13 cellular contexts compared by ENCODE assay signal in genomic region chr2:236744316-236745105, GRCh38.
DNase-seq lines count a peak whose midpoint lies in the region; ATAC-seq, FAIRE-seq and TF ChIP-seq lines count a peak whose summit lies in the region.
"Had no signal": no experiment of that assay in that cellular context is flagged by ENCODE, and none has a peak within 500 bp of the region (broad histone marks: within the 10 kb centered on the region; RNA-seq: fewer than 3 reads in every experiment).

No MANE protein-coding gene starts in this region.

- H3K27me3 Mint-ChIP-seq in osteocyte (ENCODE audit: unreplicated experiment) = no peaks in the 10 kb centered on the region

- POLR2A ChIA-PET in BJ (lab: Charles Lee) = interaction anchor here (0.6 kb wide), 2 partner anchors 98 to 256 kb away, joined by 3 to 12 read pairs; no protein-coding TSS in a partner anchor
- POLR2A ChIA-PET in endothelial cell of umbilical vein (lab: Charles Lee) = no interaction called here

- no peaks in the 10 kb centered on the region for H3K9me1 ChIP-seq in endothelial cell of umbilical vein (replicated peaks; ENCODE audit: control insufficient read depth, extremely low read depth, insufficient read depth, low read length)

- intact Hi-C loops in endothelial cell of umbilical vein (cut with micrococcal nuclease) = loop anchor here (5.0 kb wide), 1 partner anchor 143 kb away; no protein-coding TSS in a partner anchor

- peak; percentile 98 for DNase-seq in BJ (ENCODE audit: low read depth)
- peak; percentile 52 for DNase-seq in NOMO-1 treated with DMSO at 0.1 percent for 48 hours (lab: John Stamatoyannopoulos, UW; ENCODE audit: unreplicated experiment)
- no peak for DNase-seq in endothelial cell of umbilical vein (ENCODE audit: low read depth, low spot score)
- no peak for DNase-seq in osteocyte (ENCODE audit: extremely low spot score, unreplicated experiment)
- no peak for DNase-seq in NCI-H2081 treated with DMSO at 0.1 percent for 48 hours (lab: John Stamatoyannopoulos, UW)
- no peak for DNase-seq in DMS79 (lab: John Stamatoyannopoulos, UW)
- DNase-seq: activated CD4-positive, alpha-beta T cell treated with anti-CD3 and anti-CD28 coated beads, Interleukin-2, amount 50 U/mL, for 48 hours; Karpas-422; NCI-H446 treated with DMSO at 0.1 percent for 48 hours had no signal

- dilution Hi-C loops in endothelial cell of umbilical vein (cut with MboI; ENCODE audit: extremely low pct_ligation_motif_present, low sequenced_read_pairs) = no loop called here

- no peaks in the 10 kb centered on the region for H3K9me3 ChIP-seq in endothelial cell of umbilical vein (replicated peaks; ENCODE audit: control insufficient read depth, insufficient read depth, low read length)

- no TSS peak for BruUV-seq in endothelial cell of umbilical vein (replicated peaks; lab: Mats Ljungman, UMichigan)

- no peaks in the 10 kb centered on the region for H3K36me3 ChIP-seq in BJ (ENCODE audit: control insufficient read depth, insufficient read depth, low read length)
- no peaks in the 10 kb centered on the region for H3K36me3 ChIP-seq in endothelial cell of umbilical vein (ENCODE audit: control insufficient read depth in 2 of 2, extremely low read depth in 1 of 2, insufficient read depth in 2 of 2, low read length in 2 of 2)

- peak overlapping the region; percentile 92 for H3K27ac Mint-ChIP-seq in osteocyte (ENCODE audit: unreplicated experiment)
- H3K27ac Mint-ChIP-seq: stimulated activated memory B cell treated with anti-CD40 and anti-IgM and Interleukin-4, amounts not matched to agents 10 μg/mL and 1 μg/mL and 100 μg/mL, for 72 hours had no signal

- no peaks in the 10 kb centered on the region for H3K79me2 ChIP-seq in endothelial cell of umbilical vein (ENCODE audit: control insufficient read depth, insufficient read depth, low read length)

- H3K4me2 ChIP-seq in endothelial cell of umbilical vein (ENCODE audit: insufficient read depth, low read length) = no peak overlapping the region

- peak; percentile 33 for FAIRE-seq in endothelial cell of umbilical vein (lab: Jason Lieb, UNC)
- FAIRE-seq: frontal cortex had no signal

- H3K27me3 ChIP-seq in BJ (ENCODE audit: control insufficient read depth, insufficient read depth, low read length) (peaks cover 14% of the 10 kb centered on the region), endothelial cell of umbilical vein (ENCODE audit: control insufficient read depth in 2 of 2, insufficient read depth in 2 of 2, low read length in 2 of 2) (no peaks in the 10 kb centered on the region)

- H3K36me3 Mint-ChIP-seq in osteocyte (ENCODE audit: unreplicated experiment) = no peaks in the 10 kb centered on the region
- H3K36me3 Mint-ChIP-seq: stimulated activated memory B cell treated with anti-CD40 and anti-IgM and Interleukin-4, amounts not matched to agents 10 μg/mL and 1 μg/mL and 100 μg/mL, for 72 hours had no signal

- peaks cover 15% of the 10 kb centered on the region for H3K4me1 ChIP-seq in endothelial cell of umbilical vein (ENCODE audit: control insufficient read depth, extremely low read depth, insufficient read depth, low read length)

- H3K9ac ChIP-seq in endothelial cell of umbilical vein (replicated peaks; ENCODE audit: extremely low read depth, insufficient read depth, low read length) = no peak overlapping the region

- TF ChIP-seq POLR2A in endothelial cell of umbilical vein (IDR thresholded peaks at IDR 0.05; ENCODE audit: low read depth, low read length) = no peak

- no peak for ATAC-seq in HG02885 (IDR thresholded peaks at IDR 0.05; ENCODE audit: poor library complexity, unreplicated experiment)
- ATAC-seq in GM21381 (IDR thresholded peaks at IDR 0.05; ENCODE audit: unreplicated experiment) = no peak
- ATAC-seq: stimulated activated memory B cell treated with anti-CD40 and anti-IgM and Interleukin-4, amounts not matched to agents 10 μg/mL and 1 μg/mL and 100 μg/mL, for 72 hours had no signal

- H3K4me3 ChIP-seq in BJ (ENCODE audit: low read depth, low read length) = no peak overlapping the region
- no peak overlapping the region for H3K4me3 ChIP-seq in endothelial cell of umbilical vein (replicated peaks in 1 of 3; ENCODE audit: insufficient read depth in 1 of 3, low read depth in 1 of 3, low read length in 3 of 3)

- H3K4me1 Mint-ChIP-seq in osteocyte (ENCODE audit: unreplicated experiment) = peaks cover 90% of the 10 kb centered on the region
- H3K4me1 Mint-ChIP-seq: stimulated activated memory B cell treated with anti-CD40 and anti-IgM and Interleukin-4, amounts not matched to agents 10 μg/mL and 1 μg/mL and 100 μg/mL, for 72 hours had no signal

- TF ChIP-seq CTCF in BJ (IDR thresholded peaks at IDR 0.05; ENCODE audit: insufficient read depth, low read depth, low read length) = no peak
- TF ChIP-seq CTCF in endothelial cell of umbilical vein (IDR thresholded peaks at IDR 0.05; ENCODE audit: extremely low read depth in 1 of 2, insufficient read depth in 1 of 2, low read depth in 1 of 2, low read length in 2 of 2) = no peak
- no peak for TF ChIP-seq CTCF in osteocyte (IDR thresholded peaks at IDR 0.05)

- CTCF ChIA-PET in BJ (lab: Yijun Ruan, JAX) (interaction anchor here (1.0 to 2.5 kb wide), 6 partner anchors 12 to 281 kb away, joined by 3 to 7 read pairs (median 4); partner anchors contain the start of gene ACKR3), endothelial cell of umbilical vein (lab: Charles Lee) (interaction anchor here (0.8 to 1.7 kb wide), 3 partner anchors 9 to 283 kb away, joined by 3 to 5 read pairs (median 5); no protein-coding TSS in a partner anchor)

- H3K4me3 Mint-ChIP-seq in osteocyte (ENCODE audit: unreplicated experiment) = no peak overlapping the region
- H3K4me3 Mint-ChIP-seq: stimulated activated memory B cell treated with anti-CD40 and anti-IgM and Interleukin-4, amounts not matched to agents 10 μg/mL and 1 μg/mL and 100 μg/mL, for 72 hours had no signal

- no peak overlapping the region for H2AFZ ChIP-seq in endothelial cell of umbilical vein (ENCODE audit: low read depth, low read length)

- peaks cover 7% of the 10 kb centered on the region for H3K9me3 Mint-ChIP-seq in osteocyte (ENCODE audit: unreplicated experiment)
- H3K9me3 Mint-ChIP-seq: stimulated activated memory B cell treated with anti-CD40 and anti-IgM and Interleukin-4, amounts not matched to agents 10 μg/mL and 1 μg/mL and 100 μg/mL, for 72 hours had no signal

- no peak overlapping the region for H3K27ac ChIP-seq in endothelial cell of umbilical vein (ENCODE audit: insufficient read depth, low read depth, low read length)

- no peaks in the 10 kb centered on the region for H4K20me1 ChIP-seq in endothelial cell of umbilical vein (replicated peaks; ENCODE audit: control insufficient read depth, extremely low read depth, insufficient read depth, low read length)

TF ChIP-seq in endothelial cell of umbilical vein, 7 proteins besides CTCF, POLR2A, EP300 and RAD21:
- TF ChIP-seq JUN (IDR thresholded peaks at IDR 0.05; ENCODE audit: borderline replicate concordance, insufficient read depth, insufficient read length, low read depth) = no peak
- no peak for TF ChIP-seq POLR2AphosphoS5 (IDR thresholded peaks at IDR 0.05; ENCODE audit: insufficient read depth, low read depth, low read length)
- TF ChIP-seq, protein P1, sequence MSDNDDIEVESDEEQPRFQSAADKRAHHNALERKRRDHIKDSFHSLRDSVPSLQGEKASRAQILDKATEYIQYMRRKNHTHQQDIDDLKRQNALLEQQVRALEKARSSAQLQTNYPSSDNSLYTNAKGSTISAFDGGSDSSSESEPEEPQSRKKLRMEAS (IDR thresholded peaks at IDR 0.05; ENCODE audit: insufficient read depth, insufficient read length) = no peak
- no peak for TF ChIP-seq MYC (IDR thresholded peaks at IDR 0.05; ENCODE audit: low read depth, low read length)
- TF ChIP-seq EZH2 (IDR thresholded peaks at IDR 0.05; ENCODE audit: borderline replicate concordance, low read depth, low read length, severe bottlenecking) = no peak
- TF ChIP-seq FOS (IDR thresholded peaks at IDR 0.05; ENCODE audit: borderline replicate concordance, insufficient read depth, low read length) = no peak
- no peak for TF ChIP-seq GATA2 (IDR thresholded peaks at IDR 0.05; ENCODE audit: insufficient read depth, insufficient read length, low read depth, low read length)

Comparison
In these comparisons a context has a peak if more than half of its experiments do, and no peak if none do; other contexts are left out.
1. DNase-seq: peak in BJ (single experiment) and NOMO-1 treated with DMSO at 0.1 percent for 48 hours (single experiment); none in endothelial cell of umbilical vein (single experiment), osteocyte (single experiment), NCI-H2081 treated with DMSO at 0.1 percent for 48 hours (single experiment) and DMS79 (single experiment).